Comparison of ENCODE assay signal across 11 cellular contexts in genomic region chr12:96208346-96208745, GRCh38. TPM values are rescaled to one million over a fixed set of nuclear protein-coding genes. Genes with fewer than 3 reads are reported as not detected.
DNase-seq lines count a peak whose midpoint lies in the region; ATAC-seq and TF ChIP-seq lines count a peak whose summit lies in the region.
"Had no signal": no experiment of that assay in that cellular context is flagged by ENCODE, and none has a peak within 500 bp of the region (broad histone marks: within the 10 kb centered on the region; RNA-seq: fewer than 3 reads in every experiment).

No MANE protein-coding gene starts in this region.

- H3K36me3 ChIP-seq in gastroesophageal sphincter, result no peaks in the 10 kb centered on the region
- peaks cover 0 to 4% (median 0%) of the 10 kb centered on the region in 5 donors for H3K36me3 ChIP-seq in subcutaneous abdominal adipose tissue (ENCODE audit: control insufficient read depth in 5 of 5, insufficient read depth in 5 of 5, low read length in 5 of 5)

- H3K9me3 ChIP-seq in gastroesophageal sphincter, result no peaks in the 10 kb centered on the region
- peaks cover 0 to 4% (median 0%) of the 10 kb centered on the region in 5 donors for H3K9me3 ChIP-seq in subcutaneous abdominal adipose tissue (ENCODE audit: control insufficient read depth in 5 of 5, low read length in 5 of 5)

- ATAC-seq in gastroesophageal sphincter, result no peak
- ATAC-seq in WTC11, result no peak
- ATAC-seq in GM21786 (IDR thresholded peaks at IDR 0.05; ENCODE audit: unreplicated experiment), result no peak
- ATAC-seq in HG03135 (IDR thresholded peaks at IDR 0.05; ENCODE audit: unreplicated experiment), result no peak

- no peak overlapping the region for H3K4me3 ChIP-seq in gastroesophageal sphincter
- H3K4me3 ChIP-seq in subcutaneous abdominal adipose tissue (ENCODE audit: low read depth in 1 of 5, low read length in 5 of 5), result peak overlapping the region in 2 of 5 donors; percentile 6 to 34

- TF ChIP-seq CTCF in gastroesophageal sphincter (IDR thresholded peaks at IDR 0.05) (no peak), WTC11 (IDR thresholded peaks at IDR 0.05) (no peak)

- H3K27ac ChIP-seq in gastroesophageal sphincter, result peak overlapping the region in 3 of 4 donors; percentile 20 to 48 (median 25)
- peak overlapping the region; percentile 21 for H3K27ac ChIP-seq in subcutaneous abdominal adipose tissue (ENCODE audit: low read depth, low read length)
- H3K27ac ChIP-seq: C4-2B had no signal

- peaks cover 96% of the 10 kb centered on the region for H3K4me1 Mint-ChIP-seq in activated naive CD4-positive, alpha-beta T cell treated with anti-CD3 and anti-CD28 coated beads, Interleukin-2, amount 10 ng/mL, durations not matched to agents 7 days and 5 days
- peaks cover 97% of the 10 kb centered on the region for H3K4me1 Mint-ChIP-seq in activated T-helper 1 cell treated with anti-CD3 and anti-CD28 coated beads, Interleukin-12 subunit alpha, Interleukin-12 subunit beta, Interleukin-2, Interleukin-4 antibody, amounts not matched to agents 30 ng/mL and 10 ng/mL and 1 ng/mL, durations not matched to agents 14 hours and 24 hours and 36 hours (ENCODE audit: low read depth)
- H3K4me1 Mint-ChIP-seq in WTC11, result peaks cover 55% of the 10 kb centered on the region

- H3K4me1 ChIP-seq in gastroesophageal sphincter (peaks cover 0 to 59% (median 8%) of the 10 kb centered on the region in 3 donors), subcutaneous abdominal adipose tissue (ENCODE audit: control insufficient read depth in 5 of 5, insufficient read depth in 5 of 5, low read length in 5 of 5) (peaks cover 6 to 91% (median 15%) of the 10 kb centered on the region in 5 donors)

- no peak for TF ChIP-seq EP300 in gastroesophageal sphincter (IDR thresholded peaks at IDR 0.05)

- DNase-seq in activated naive CD4-positive, alpha-beta T cell treated with anti-CD3 and anti-CD28 coated beads, Interleukin-2, amount 10 ng/mL, durations not matched to agents 7 days and 5 days, result no peak
- DNase-seq in activated naive CD4-positive, alpha-beta T cell treated with Interleukin-2 at 50 U/mL for 16 hours, result no peak
- no peak for DNase-seq in activated T-helper 1 cell treated with anti-CD3 and anti-CD28 coated beads, Interleukin-12 subunit alpha, Interleukin-12 subunit beta, Interleukin-2, Interleukin-4 antibody, amounts not matched to agents 30 ng/mL and 10 ng/mL and 1 ng/mL, durations not matched to agents 14 hours and 24 hours and 36 hours (ENCODE audit: low spot score)
- DNase-seq in WTC11 (ENCODE audit: low spot score), result no peak
- DNase-seq: NCI-H1436 treated with DMSO at 0.1 percent for 48 hours; stimulated activated naive CD4-positive, alpha-beta T cell treated with Interleukin-2 at 50 U/mL for 16 hours had no signal

- 20% methylated on average over 1 of the region's 2 CpGs; no CpG with 5 or more reads in 1 of the 2 donors for WGBS in gastroesophageal sphincter (ENCODE audit: low coverage in 1 of 2), 2 donors

- no peak overlapping the region for H3K4me3 Mint-ChIP-seq in activated naive CD4-positive, alpha-beta T cell treated with anti-CD3 and anti-CD28 coated beads, Interleukin-2, amount 10 ng/mL, durations not matched to agents 7 days and 5 days
- peak overlapping the region; percentile 71 for H3K4me3 Mint-ChIP-seq in activated T-helper 1 cell treated with anti-CD3 and anti-CD28 coated beads, Interleukin-12 subunit alpha, Interleukin-12 subunit beta, Interleukin-2, Interleukin-4 antibody, amounts not matched to agents 30 ng/mL and 10 ng/mL and 1 ng/mL, durations not matched to agents 14 hours and 24 hours and 36 hours
- H3K4me3 Mint-ChIP-seq in WTC11, result no peak overlapping the region

- H3K27ac Mint-ChIP-seq in activated naive CD4-positive, alpha-beta T cell treated with anti-CD3 and anti-CD28 coated beads, Interleukin-2, amount 10 ng/mL, durations not matched to agents 7 days and 5 days, result peak overlapping the region; percentile 84
- H3K27ac Mint-ChIP-seq in activated T-helper 1 cell treated with anti-CD3 and anti-CD28 coated beads, Interleukin-12 subunit alpha, Interleukin-12 subunit beta, Interleukin-2, Interleukin-4 antibody, amounts not matched to agents 30 ng/mL and 10 ng/mL and 1 ng/mL, durations not matched to agents 14 hours and 24 hours and 36 hours, result peak overlapping the region; percentile 81
- no peak overlapping the region for H3K27ac Mint-ChIP-seq in WTC11

- H3K27me3 Mint-ChIP-seq in activated naive CD4-positive, alpha-beta T cell treated with anti-CD3 and anti-CD28 coated beads, Interleukin-2, amount 10 ng/mL, durations not matched to agents 7 days and 5 days, result no peaks in the 10 kb centered on the region
- no peaks in the 10 kb centered on the region for H3K27me3 Mint-ChIP-seq in activated T-helper 1 cell treated with anti-CD3 and anti-CD28 coated beads, Interleukin-12 subunit alpha, Interleukin-12 subunit beta, Interleukin-2, Interleukin-4 antibody, amounts not matched to agents 30 ng/mL and 10 ng/mL and 1 ng/mL, durations not matched to agents 14 hours and 24 hours and 36 hours (ENCODE audit: insufficient read depth)
- no peaks in the 10 kb centered on the region; the same call in 1 of the 2 replicates for H3K27me3 Mint-ChIP-seq in WTC11 (ENCODE audit: low read depth)

- POLR2A ChIA-PET in WTC11 (lab: Charles Lee), result no interaction called here

- TF ChIP-seq POLR2A in gastroesophageal sphincter (IDR thresholded peaks at IDR 0.05), result no peak

- CTCF ChIA-PET in activated naive CD4-positive, alpha-beta T cell treated with anti-CD3 and anti-CD28 coated beads, Interleukin-2, amount 10 ng/mL, durations not matched to agents 7 days and 5 days (lab: Charles Lee), result interaction anchor here (0.6 to 9.2 kb wide), 4 partner anchors 8 to 192 kb away, joined by 3 to 155 read pairs (median 12); partner anchors contain the start of gene CDK17
- CTCF ChIA-PET in WTC11 (lab: Charles Lee), result interaction anchor here (0.6 to 1.5 kb wide), 2 partner anchors 308 to 314 kb away, joined by 3 to 4 read pairs; no protein-coding TSS in a partner anchor

- peaks cover 9% of the 10 kb centered on the region for H3K9me3 Mint-ChIP-seq in activated naive CD4-positive, alpha-beta T cell treated with anti-CD3 and anti-CD28 coated beads, Interleukin-2, amount 10 ng/mL, durations not matched to agents 7 days and 5 days
- no peaks in the 10 kb centered on the region for H3K9me3 Mint-ChIP-seq in activated T-helper 1 cell treated with anti-CD3 and anti-CD28 coated beads, Interleukin-12 subunit alpha, Interleukin-12 subunit beta, Interleukin-2, Interleukin-4 antibody, amounts not matched to agents 30 ng/mL and 10 ng/mL and 1 ng/mL, durations not matched to agents 14 hours and 24 hours and 36 hours
- no peaks in the 10 kb centered on the region for H3K9me3 Mint-ChIP-seq in WTC11

- H3K36me3 Mint-ChIP-seq in activated naive CD4-positive, alpha-beta T cell treated with anti-CD3 and anti-CD28 coated beads, Interleukin-2, amount 10 ng/mL, durations not matched to agents 7 days and 5 days, result peaks cover 44% of the 10 kb centered on the region
- peaks cover 35% of the 10 kb centered on the region for H3K36me3 Mint-ChIP-seq in activated T-helper 1 cell treated with anti-CD3 and anti-CD28 coated beads, Interleukin-12 subunit alpha, Interleukin-12 subunit beta, Interleukin-2, Interleukin-4 antibody, amounts not matched to agents 30 ng/mL and 10 ng/mL and 1 ng/mL, durations not matched to agents 14 hours and 24 hours and 36 hours (ENCODE audit: low read depth)
- no peaks in the 10 kb centered on the region for H3K36me3 Mint-ChIP-seq in WTC11

- intact Hi-C loops in activated T-helper 1 cell treated with anti-CD3 and anti-CD28 coated beads, Interleukin-12 subunit alpha, Interleukin-12 subunit beta, Interleukin-2, Interleukin-4 antibody, amounts not matched to agents 30 ng/mL and 10 ng/mL and 1 ng/mL, durations not matched to agents 14 hours and 24 hours and 36 hours (cut with micrococcal nuclease), result no loop called here

- no peaks in the 10 kb centered on the region for H3K27me3 ChIP-seq in gastroesophageal sphincter
- no peaks in the 10 kb centered on the region for H3K27me3 ChIP-seq in subcutaneous abdominal adipose tissue (ENCODE audit: control insufficient read depth in 5 of 5, insufficient read depth in 4 of 5, low read length in 5 of 5)

- no peak overlapping the region for H3K9ac ChIP-seq in subcutaneous abdominal adipose tissue (ENCODE audit: low read length in 5 of 5)

TF ChIP-seq in WTC11, 78 proteins besides CTCF, POLR2A, EP300 and RAD21:
- TF ChIP-seq FOXP1 (CRISPR knock-in tag; IDR thresholded peaks at IDR 0.05; ENCODE audit: borderline replicate concordance), result no peak
- TF ChIP-seq ATF1 (CRISPR knock-in tag; IDR thresholded peaks at IDR 0.05), result no peak
- no peak for TF ChIP-seq ZBTB43 (CRISPR knock-in tag; IDR thresholded peaks at IDR 0.05)
- TF ChIP-seq IRF1 (CRISPR knock-in tag; IDR thresholded peaks at IDR 0.05), result no peak

RNA-seq across cellular contexts. Expression of gene ELK3, which starts 14.2 kb away (rescaled TPM):
- total RNA-seq in activated T-helper 1 cell treated with anti-CD3 and anti-CD28 coated beads, Interleukin-12 subunit alpha, Interleukin-12 subunit beta, Interleukin-2, Interleukin-4 antibody, amounts not matched to agents 30 ng/mL and 10 ng/mL and 1 ng/mL, durations not matched to agents 14 hours and 24 hours and 36 hours, result 40.8 and 45.3 TPM in 2 replicates
- total RNA-seq in gastroesophageal sphincter (10 to 100 TPM; 10.1 to 25.3 (median 23.4) TPM), WTC11 (2021) (14.7 to 16.5 TPM (median 14.9 TPM) in 3 replicates)
